ENCODE assay signal across 1 cellular context in the genomic region with DNA sequence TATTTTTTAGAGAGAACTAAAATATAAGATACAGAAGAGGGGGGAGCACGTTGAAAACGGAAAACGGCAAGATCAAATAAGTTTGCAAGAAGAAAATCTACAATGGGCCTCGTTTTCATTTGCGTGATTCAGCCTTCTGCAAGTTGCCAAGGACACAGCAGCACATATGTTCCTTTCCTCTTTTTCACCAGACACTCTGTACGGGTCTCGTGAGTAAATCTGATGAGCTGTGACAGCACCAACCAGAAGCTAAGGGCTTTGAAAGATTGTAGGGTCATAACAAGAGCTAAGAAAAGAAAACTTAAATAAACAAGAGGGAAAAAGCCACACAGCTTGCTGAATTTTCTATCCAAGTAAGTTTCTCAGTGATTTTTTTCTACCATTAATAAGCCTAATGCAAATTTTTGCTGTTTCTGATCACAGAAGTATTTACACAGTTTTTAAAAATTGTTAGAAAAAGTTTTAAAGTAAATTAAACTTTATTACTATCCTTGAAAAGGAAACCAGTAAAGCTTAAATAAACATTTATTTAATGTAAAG.
TF ChIP-seq lines count a peak whose summit lies in the region.

No MANE protein-coding gene starts in this region.

TF ChIP-seq in HEK293, 187 proteins besides CTCF, POLR2A, EP300 and RAD21 (continued from another document):
- TF ChIP-seq, protein P1, sequence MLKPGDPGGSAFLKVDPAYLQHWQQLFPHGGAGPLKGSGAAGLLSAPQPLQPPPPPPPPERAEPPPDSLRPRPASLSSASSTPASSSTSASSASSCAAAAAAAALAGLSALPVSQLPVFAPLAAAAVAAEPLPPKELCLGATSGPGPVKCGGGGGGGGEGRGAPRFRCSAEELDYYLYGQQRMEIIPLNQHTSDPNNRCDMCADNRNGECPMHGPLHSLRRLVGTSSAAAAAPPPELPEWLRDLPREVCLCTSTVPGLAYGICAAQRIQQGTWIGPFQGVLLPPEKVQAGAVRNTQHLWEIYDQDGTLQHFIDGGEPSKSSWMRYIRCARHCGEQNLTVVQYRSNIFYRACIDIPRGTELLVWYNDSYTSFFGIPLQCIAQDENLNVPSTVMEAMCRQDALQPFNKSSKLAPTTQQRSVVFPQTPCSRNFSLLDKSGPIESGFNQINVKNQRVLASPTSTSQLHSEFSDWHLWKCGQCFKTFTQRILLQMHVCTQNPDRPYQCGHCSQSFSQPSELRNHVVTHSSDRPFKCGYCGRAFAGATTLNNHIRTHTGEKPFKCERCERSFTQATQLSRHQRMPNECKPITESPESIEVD (tag by site-specific recombination; IDR thresholded peaks at IDR 0.05): peak; percentile 92
